ENCODE assay signal across 8 cellular contexts in the genomic region with DNA sequence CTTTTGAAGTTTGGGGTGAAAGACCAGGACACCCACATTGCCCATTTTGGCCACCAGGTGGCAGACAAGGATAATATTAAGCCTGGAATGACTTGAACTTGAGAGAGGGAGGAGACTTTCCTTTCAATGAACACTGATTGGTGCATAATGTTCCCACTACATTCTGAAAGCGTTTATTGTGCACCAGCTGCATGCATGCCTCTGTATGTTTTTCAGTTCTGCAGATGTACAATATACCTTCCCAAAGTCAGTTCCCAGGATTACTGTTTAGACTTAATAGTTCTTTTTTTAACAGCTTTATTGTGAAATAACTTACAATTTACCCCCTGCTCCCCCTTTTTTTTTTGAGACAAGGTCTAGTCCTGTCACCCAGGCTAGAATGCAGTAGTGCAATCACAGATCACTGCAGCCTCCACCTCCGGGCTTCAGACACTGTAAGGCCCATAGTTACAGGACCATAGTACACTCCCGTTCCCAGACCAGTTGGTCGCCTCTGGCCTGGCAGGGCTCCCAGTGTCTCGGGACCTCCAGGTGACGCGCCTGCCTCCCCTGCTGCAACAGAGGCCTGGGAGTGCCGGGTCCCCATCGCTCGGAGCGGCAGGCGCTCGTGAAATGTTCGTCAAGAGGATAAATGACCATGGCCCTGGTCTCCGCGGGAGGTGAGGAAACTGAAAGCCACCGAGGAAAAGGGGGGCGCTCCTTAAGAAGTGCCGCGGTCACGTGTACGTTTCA. TPM values are rescaled to one million over a fixed set of nuclear protein-coding genes. Genes with fewer than 3 reads are reported as not detected.
DNase-seq lines count a peak whose midpoint lies in the region; ATAC-seq and TF ChIP-seq lines count a peak whose summit lies in the region.

No MANE protein-coding gene starts in this region.

- H3K27ac ChIP-seq in GM23338 (ENCODE audit: low read depth) (no peak overlapping the region), psoas muscle (peak overlapping the region; percentile 91), upper lobe of right lung (no peak overlapping the region)

- H4K20me1 ChIP-seq in GM23338 (replicated peaks; ENCODE audit: insufficient read depth): no peaks in the 10 kb centered on the region

- H2AFZ ChIP-seq in GM23338: peak overlapping the region; percentile 98; the same call in 1 of the 2 replicates

- H3K9me3 Mint-ChIP-seq in GM23338: peaks cover 10% of the 10 kb centered on the region; the same call in 2 of the 3 replicates

- H3K4me1 ChIP-seq in GM23338 (ENCODE audit: insufficient read depth) (peaks cover 3% of the 10 kb centered on the region; the same call in 1 of the 2 replicates), adipocyte (ENCODE audit: control insufficient read depth, insufficient read depth, low read length) (peaks cover 24% of the 10 kb centered on the region), psoas muscle (peaks cover 2% of the 10 kb centered on the region), upper lobe of right lung (peaks cover 10% of the 10 kb centered on the region)

- no peaks in the 10 kb centered on the region; the same call in 2 of the 3 replicates for H3K4me1 Mint-ChIP-seq in GM23338

- WGBS in psoas muscle, 3 donors: 0% methylated on average over 19 to 22 of the region's 22 CpGs

- no peaks in the 10 kb centered on the region for H3K36me3 ChIP-seq in GM23338 (ENCODE audit: insufficient read depth)
- peaks cover 16% of the 10 kb centered on the region for H3K36me3 ChIP-seq in adipocyte (ENCODE audit: control insufficient read depth, insufficient read depth, low read length, severe bottlenecking)
- H3K36me3 ChIP-seq in psoas muscle (ENCODE audit: insufficient read depth in 1 of 2, low read depth in 1 of 2): peaks cover 1 to 22% of the 10 kb centered on the region in 2 donors
- peaks cover 17% of the 10 kb centered on the region for H3K36me3 ChIP-seq in upper lobe of right lung

- intact Hi-C loops in left cardiac atrium (cut with DNase I) (loop anchor here in 1 of 2 donors (5.0 kb wide), 1 partner anchor 50 kb away; no protein-coding TSS in a partner anchor), psoas muscle (cut with DNase I) (loop anchor here in 1 of 2 donors (5.0 kb wide), 1 partner anchor 50 kb away; no protein-coding TSS in a partner anchor), upper lobe of right lung (cut with DNase I) (no loop called here)

- peak overlapping the region; percentile 34 for H3K9ac ChIP-seq in adipocyte (ENCODE audit: low read length)

- H3K9me3 ChIP-seq in adipocyte (ENCODE audit: control insufficient read depth, low read length) (peaks cover 4% of the 10 kb centered on the region), psoas muscle (peaks cover 8% of the 10 kb centered on the region), upper lobe of right lung (no peaks in the 10 kb centered on the region)

- peaks cover 37% of the 10 kb centered on the region for H3K27me3 Mint-ChIP-seq in GM23338 (ENCODE audit: insufficient read depth, low read depth, poor library complexity)

- H3K79me2 ChIP-seq in GM23338 (replicated peaks; ENCODE audit: insufficient read depth): no peaks in the 10 kb centered on the region

- no peak overlapping the region for H3K27ac Mint-ChIP-seq in GM23338

- no peaks in the 10 kb centered on the region for H3F3A ChIP-seq in GM23338 (replicated peaks; ENCODE audit: low read depth)

- peak overlapping the region; percentile 66 for H3K4me3 Mint-ChIP-seq in GM23338

- no peaks in the 10 kb centered on the region for H3K9me2 ChIP-seq in GM23338 (ENCODE audit: insufficient read depth)

- peak; percentile 72 for DNase-seq in DMS53 treated with DMSO at 0.1 percent for 48 hours (lab: John Stamatoyannopoulos, UW; ENCODE audit: unreplicated experiment)
- peak; percentile 94 for DNase-seq in GM23338 (ENCODE audit: low spot score)
- peak; percentile 1 for DNase-seq in NCI-H1048 (lab: John Stamatoyannopoulos, UW)
- peak; percentile 78 for DNase-seq in T follicular helper cell (ENCODE audit: low read depth)
- peak; percentile 96 for DNase-seq in adipocyte (ENCODE audit: low read depth)
- DNase-seq in left cardiac atrium: peak; percentile 84
- DNase-seq in psoas muscle: peak; percentile 83 to 85
- DNase-seq in upper lobe of right lung: no peak

- ATAC-seq in GM23338: peak; percentile 79
- peak; percentile 72 to 79 for ATAC-seq in left cardiac atrium
- peak; percentile 60 to 75 (median 64) for ATAC-seq in psoas muscle
- ATAC-seq in upper lobe of right lung: peak; percentile 91

- H3K27me3 ChIP-seq in GM23338 (ENCODE audit: insufficient read depth): peaks cover 45% of the 10 kb centered on the region
- H3K27me3 ChIP-seq in adipocyte (replicated peaks; ENCODE audit: control insufficient read depth, insufficient read depth, low read length): peaks cover 11% of the 10 kb centered on the region
- H3K27me3 ChIP-seq in psoas muscle (ENCODE audit: insufficient read depth in 3 of 3, low read length in 2 of 3): no peaks in the 10 kb centered on the region
- peaks cover 20% of the 10 kb centered on the region for H3K27me3 ChIP-seq in upper lobe of right lung

- H3K4me3 ChIP-seq in GM23338 (peak overlapping the region; percentile 60), adipocyte (ENCODE audit: low read length) (peak overlapping the region; percentile 77), psoas muscle (peak overlapping the region; percentile 77), upper lobe of right lung (peak overlapping the region; percentile 58)

- H3K4me2 ChIP-seq in GM23338: peak overlapping the region; percentile 87

- peak; percentile 91 to 96 for TF ChIP-seq CTCF in GM23338 (conservative IDR thresholded peaks at IDR 0.05; ENCODE audit: low read depth in 2 of 2)
- peak; percentile 92 for TF ChIP-seq CTCF in psoas muscle (IDR thresholded peaks at IDR 0.05)
- peak; percentile 91 for TF ChIP-seq CTCF in upper lobe of right lung (IDR thresholded peaks at IDR 0.05)

- peaks cover 9% of the 10 kb centered on the region; the same call in 1 of the 3 replicates for H3K36me3 Mint-ChIP-seq in GM23338 (ENCODE audit: low read depth)

TF ChIP-seq in GM23338, 12 proteins besides CTCF, POLR2A, EP300 and RAD21:
- TF ChIP-seq EZH2phosphoT487 (IDR thresholded peaks at IDR 0.05; ENCODE audit: unreplicated experiment): no peak

RNA-seq across cellular contexts. Expression of a gene that starts 12.2 kb away (rescaled TPM):
- 8.2 and 9.3 TPM in 2 replicates for total RNA-seq in GM23338 (2014; rRNA removed; shearing (Covaris generic))
- polyA plus RNA-seq in GM23338 (2016; fragmentation: Nextera tagmentation; extraction: Ambion mirVana) (4.3 and 5.0 TPM in 2 replicates), psoas muscle (10 to 100 TPM; 12.8 to 22.4 (median 21.6) TPM)
- total RNA-seq in left cardiac atrium (10 to 100 TPM; 27.6 to 48.0 TPM), psoas muscle (10 to 100 TPM; 22.7 to 92.8 (median 57.6) TPM), upper lobe of right lung (35.8 TPM)

RNA-seq across cellular contexts. Expression of a gene that starts 13.3 kb away (rescaled TPM):
- total RNA-seq in GM23338 (2014; rRNA removed; shearing (Covaris generic)): 85.0 and 92.4 TPM in 2 replicates
- polyA plus RNA-seq in GM23338 (2016; fragmentation: Nextera tagmentation; extraction: Ambion mirVana): 181 and 189 TPM in 2 replicates
- 100 to 1,000 TPM in 1 of 2 donors, 10 to 100 TPM in 1; 92.7 to 120 TPM for total RNA-seq in left cardiac atrium
- 100 to 1,000 TPM; 145 to 346 (median 248) TPM for total RNA-seq in psoas muscle
- polyA plus RNA-seq in psoas muscle: 100 to 1,000 TPM; 431 to 818 (median 460) TPM
- total RNA-seq in upper lobe of right lung: 69.4 TPM

RNA-seq across cellular contexts. Expression of a gene that starts 13.6 kb away (rescaled TPM):
- total RNA-seq in GM23338 (2014; rRNA removed; shearing (Covaris generic)): 0.66 and 1.0 TPM in 2 replicates
- polyA plus RNA-seq in GM23338 (2016; fragmentation: Nextera tagmentation; extraction: Ambion mirVana) (0.55 and 0.92 TPM in 2 replicates), psoas muscle (1 to 10 TPM in 2 of 3 donors, under 1 TPM in 1; 0.48 to 8.7 (median 8.5) TPM)
- total RNA-seq in left cardiac atrium (1 to 10 TPM in 1 of 2 donors, under 1 TPM in 1; 0.63 to 1.4 TPM), psoas muscle (10 to 100 TPM in 3 of 4 donors, 1 to 10 TPM in 1; 9.7 to 15.2 (median 13.5) TPM), upper lobe of right lung (3.4 TPM)

RNA-seq across cellular contexts. Expression of a gene that starts 22.1 kb away (rescaled TPM):
- total RNA-seq in GM23338 (2014; rRNA removed; shearing (Covaris generic)): not detected in 2 replicates
- polyA plus RNA-seq in GM23338 (2016; fragmentation: Nextera tagmentation; extraction: Ambion mirVana): 0.18 and 0.52 TPM in 2 replicates
- 100 to 1,000 TPM in 1 of 2 donors, 10 to 100 TPM in 1; 58.3 to 325 TPM for total RNA-seq in left cardiac atrium
- 1,000 to 10,000 TPM in 1 of 4 donors, 100 to 1,000 TPM in 3; 164 to 2,869 (median 749) TPM for total RNA-seq in psoas muscle
- 100 to 1,000 TPM; 168 to 304 (median 293) TPM for polyA plus RNA-seq in psoas muscle
- total RNA-seq in upper lobe of right lung: 11.1 TPM

RNA-seq across cellular contexts. Expression of a gene that starts 28.8 kb away (rescaled TPM):
- not detected in 2 replicates for total RNA-seq in GM23338 (2014; rRNA removed; shearing (Covaris generic))
- polyA plus RNA-seq in GM23338 (2016; fragmentation: Nextera tagmentation; extraction: Ambion mirVana): not detected in 2 replicates
- under 1 TPM; 0.39 to 0.47 TPM for total RNA-seq in left cardiac atrium
- total RNA-seq in psoas muscle: 1 to 10 TPM in 1 of 4 donors, under 1 TPM in 1, not detected in 2; 0.53 to 3.3 TPM
- under 1 TPM; 0.65 to 0.78 (median 0.75) TPM for polyA plus RNA-seq in psoas muscle
- not detected for total RNA-seq in upper lobe of right lung
